Comparison of ENCODE assay signal across 1 cellular context in genomic region chr1:211036701-211037494, GRCh38.
A peak's percentile ranks its signal among the peaks of the same experiment; 100 is the strongest.
TF ChIP-seq lines count a peak whose summit lies in the region.

No MANE protein-coding gene starts in this region.

TF ChIP-seq in SK-N-SH, 30 proteins besides CTCF, POLR2A, EP300 and RAD21 (continued from another document):
- TF ChIP-seq, protein P1, sequence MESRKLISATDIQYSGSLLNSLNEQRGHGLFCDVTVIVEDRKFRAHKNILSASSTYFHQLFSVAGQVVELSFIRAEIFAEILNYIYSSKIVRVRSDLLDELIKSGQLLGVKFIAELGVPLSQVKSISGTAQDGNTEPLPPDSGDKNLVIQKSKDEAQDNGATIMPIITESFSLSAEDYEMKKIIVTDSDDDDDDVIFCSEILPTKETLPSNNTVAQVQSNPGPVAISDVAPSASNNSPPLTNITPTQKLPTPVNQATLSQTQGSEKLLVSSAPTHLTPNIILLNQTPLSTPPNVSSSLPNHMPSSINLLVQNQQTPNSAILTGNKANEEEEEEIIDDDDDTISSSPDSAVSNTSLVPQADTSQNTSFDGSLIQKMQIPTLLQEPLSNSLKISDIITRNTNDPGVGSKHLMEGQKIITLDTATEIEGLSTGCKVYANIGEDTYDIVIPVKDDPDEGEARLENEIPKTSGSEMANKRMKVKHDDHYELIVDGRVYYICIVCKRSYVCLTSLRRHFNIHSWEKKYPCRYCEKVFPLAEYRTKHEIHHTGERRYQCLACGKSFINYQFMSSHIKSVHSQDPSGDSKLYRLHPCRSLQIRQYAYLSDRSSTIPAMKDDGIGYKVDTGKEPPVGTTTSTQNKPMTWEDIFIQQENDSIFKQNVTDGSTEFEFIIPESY (IDR thresholded peaks at IDR 0.05; ENCODE audit: borderline replicate concordance, low read depth): peak; percentile 26; the same call in 1 of the 2 replicates
- TF ChIP-seq POLR2AphosphoS5 (IDR thresholded peaks at IDR 0.05; ENCODE audit: low read depth, low read length): peak; percentile 20; the same call in 1 of the 2 replicates
- TF ChIP-seq EZH2phosphoT487 (IDR thresholded peaks at IDR 0.05; ENCODE audit: borderline replicate concordance, low read depth): no peak
- peak; percentile 82; the same call in 1 of the 2 replicates for TF ChIP-seq YY1 (IDR thresholded peaks at IDR 0.05; ENCODE audit: low read depth)
- no peak for TF ChIP-seq ELF1 (IDR thresholded peaks at IDR 0.05)
- TF ChIP-seq, protein P2, sequence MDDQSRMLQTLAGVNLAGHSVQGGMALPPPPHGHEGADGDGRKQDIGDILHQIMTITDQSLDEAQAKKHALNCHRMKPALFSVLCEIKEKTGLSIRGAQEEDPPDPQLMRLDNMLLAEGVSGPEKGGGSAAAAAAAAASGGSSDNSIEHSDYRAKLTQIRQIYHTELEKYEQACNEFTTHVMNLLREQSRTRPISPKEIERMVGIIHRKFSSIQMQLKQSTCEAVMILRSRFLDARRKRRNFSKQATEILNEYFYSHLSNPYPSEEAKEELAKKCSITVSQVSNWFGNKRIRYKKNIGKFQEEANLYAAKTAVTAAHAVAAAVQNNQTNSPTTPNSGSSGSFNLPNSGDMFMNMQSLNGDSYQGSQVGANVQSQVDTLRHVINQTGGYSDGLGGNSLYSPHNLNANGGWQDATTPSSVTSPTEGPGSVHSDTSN (IDR thresholded peaks at IDR 0.05): peak; percentile 64
- peak; percentile 99 for TF ChIP-seq FOSL2 (IDR thresholded peaks at IDR 0.05; ENCODE audit: borderline replicate concordance, low read depth)
- no peak for TF ChIP-seq SIN3A (IDR thresholded peaks at IDR 0.05; ENCODE audit: borderline replicate concordance, low read depth, low read length)
- TF ChIP-seq FOXJ3 (CRISPR knock-in tag; IDR thresholded peaks at IDR 0.05): no peak
- no peak for TF ChIP-seq MXI1 (IDR thresholded peaks at IDR 0.05; ENCODE audit: low read depth, low read length)
- TF ChIP-seq REST (IDR thresholded peaks at IDR 0.05; ENCODE audit: low read depth, low read length): no peak
- TF ChIP-seq TCF12 (IDR thresholded peaks at IDR 0.05): peak; percentile 70
